Comparison of ENCODE assay signal across 16 cellular contexts in genomic region chrX:101395789-101396188, GRCh38. TPM values are rescaled to one million over a fixed set of nuclear protein-coding genes. Genes with fewer than 3 reads are reported as not detected.
DNase-seq lines count a peak whose midpoint lies in the region; ATAC-seq, FAIRE-seq and TF ChIP-seq lines count a peak whose summit lies in the region.
"Had no signal": no experiment of that assay in that cellular context is flagged by ENCODE, and none has a peak within 500 bp of the region (broad histone marks: within the 10 kb centered on the region; RNA-seq: fewer than 3 reads in every experiment).

No MANE protein-coding gene starts in this region.

- no peaks in the 10 kb centered on the region for H3K4me1 ChIP-seq in GM12878 (ENCODE audit: control insufficient read depth, insufficient read depth, low read length)
- H3K4me1 ChIP-seq: ascending aorta had no signal

- H3K36me3 ChIP-seq in GM12878 (ENCODE audit: control insufficient read depth in 2 of 2, insufficient read depth in 2 of 2, low read length in 1 of 2) = no peaks in the 10 kb centered on the region; a peak in 1 of 4 replicates

- H3K4me1 Mint-ChIP-seq in activated naive CD4-positive, alpha-beta T cell treated with anti-CD3 and anti-CD28 coated beads for 36 hours (ENCODE audit: low read depth) = peaks cover 18% of the 10 kb centered on the region
- peaks cover 26% of the 10 kb centered on the region for H3K4me1 Mint-ChIP-seq in stimulated activated memory B cell treated with anti-CD40 and anti-IgM and Interleukin-4, amounts not matched to agents 10 μg/mL and 1 μg/mL and 100 μg/mL, for 72 hours

- RAD21 ChIA-PET in GM12878 (lab: Charles Lee; ENCODE audit: unreplicated experiment) = interaction anchor here (0.7 to 1.6 kb wide), 4 partner anchors 10 to 46 kb away, joined by 3 to 4 read pairs (median 3); partner anchors contain the start of genes BTK and TIMM8A

- TF ChIP-seq POLR2A in GM12878 (IDR thresholded peaks at IDR 0.05; ENCODE audit: low read depth, low read length) = no peak

- POLR2A ChIA-PET in GM12878 (lab: Charles Lee) = interaction anchor here (0.9 to 2.2 kb wide), 3 partner anchors 9 to 28 kb away, joined by 4 to 6 read pairs (median 5); no protein-coding TSS in a partner anchor

- no peak for TF ChIP-seq CTCF in GM12878 (IDR thresholded peaks at IDR 0.05 in 2 of 3, conservative IDR thresholded peaks at IDR 0.05 in 1 of 3; ENCODE audit: control insufficient read depth in 2 of 3, extremely low read depth in 1 of 3, insufficient read depth in 1 of 3, low read depth in 3 of 3, low read length in 3 of 3)

- no peak for DNase-seq in activated naive CD4-positive, alpha-beta T cell treated with anti-CD3 and anti-CD28 coated beads for 36 hours
- DNase-seq in activated naive CD4-positive, alpha-beta T cell treated with anti-CD3 and anti-CD28 coated beads, Interleukin-2, amount 50 U/mL, for 16 hours = no peak
- DNase-seq in NOMO-1 treated with dmso at 0.1 percent for 144 hours (lab: John Stamatoyannopoulos, UW; ENCODE audit: unreplicated experiment) (peak; percentile 28), GM12878 (ENCODE audit: low read depth, low spot score) (no peak), left colon (no peak)
- DNase-seq: hippocampal formation; NCI-H187 treated with DMSO at 0.1 percent for 48 hours; stimulated activated CD4-positive, alpha-beta T cell treated with anti-CD3 and anti-CD28 coated beads, Interleukin-15, amount 100 ng/mL, for 24 hours had no signal

- CTCF ChIA-PET in activated naive CD4-positive, alpha-beta T cell treated with anti-CD3 and anti-CD28 coated beads for 36 hours (lab: Charles Lee) = no interaction called here
- CTCF ChIA-PET in GM12878 (lab: Yijun Ruan, JAX) = no interaction called here

- no peaks in the 10 kb centered on the region for H3K9me3 Mint-ChIP-seq in activated naive CD4-positive, alpha-beta T cell treated with anti-CD3 and anti-CD28 coated beads for 36 hours
- no peaks in the 10 kb centered on the region for H3K9me3 Mint-ChIP-seq in stimulated activated memory B cell treated with anti-CD40 and anti-IgM and Interleukin-4, amounts not matched to agents 10 μg/mL and 1 μg/mL and 100 μg/mL, for 72 hours
- H3K9me3 Mint-ChIP-seq: T-helper 1 cell treated with Interleukin-12 subunit alpha and Interleukin-12 subunit beta and Interleukin-4 antibody, amounts not matched to agents 30 μg/mL and 1 μg/mL, for 36 hours had no signal

- H3K27me3 ChIP-seq in GM12878 (replicated peaks in 1 of 2; ENCODE audit: control insufficient read depth in 2 of 2, insufficient read depth in 2 of 2, low read length in 1 of 2) = no peaks in the 10 kb centered on the region
- H3K27me3 ChIP-seq: ascending aorta had no signal

- no peak overlapping the region for H2AFZ ChIP-seq in GM12878 (ENCODE audit: control insufficient read depth, low read depth, low read length)

- FAIRE-seq in GM12878 (lab: Jason Lieb, UNC) = no peak
- FAIRE-seq: HTR-8/SVneo had no signal

- 90% methylated on average over 1 of the region's 1 CpG for WGBS in GM12878 (ENCODE audit: insufficient coverage, insufficient replicate concordance, low lambda C conversion rate, missing lambda C conversion rate)

- peaks cover 27% of the 10 kb centered on the region for H3K79me2 ChIP-seq in GM12878 (ENCODE audit: control insufficient read depth, insufficient read depth, low read length)

- SMC1A ChIA-PET in GM12878 (lab: Charles Lee; ENCODE audit: uncharacterized antibody, unreplicated experiment) = interaction anchor here (0.5 to 1.3 kb wide), 4 partner anchors 11 to 191 kb away, joined by 3 to 5 read pairs (median 4); no protein-coding TSS in a partner anchor

- no peaks in the 10 kb centered on the region for H4K20me1 ChIP-seq in GM12878 (ENCODE audit: control insufficient read depth, insufficient read depth)

- TF ChIP-seq EP300 in GM12878 (IDR thresholded peaks at IDR 0.05; ENCODE audit: borderline replicate concordance in 1 of 2, control insufficient read depth in 1 of 2, low read depth in 2 of 2, low read length in 2 of 2) = no peak

- no peak overlapping the region for H3K27ac ChIP-seq in GM12878 (ENCODE audit: control insufficient read depth, insufficient read depth)
- H3K27ac ChIP-seq: ascending aorta had no signal

- TF ChIP-seq RAD21 in GM12878 (IDR thresholded peaks at IDR 0.05; ENCODE audit: insufficient read depth, low read depth, low read length) = no peak

- no peak overlapping the region for H3K4me2 ChIP-seq in GM12878 (ENCODE audit: control insufficient read depth, insufficient read depth)

- H3K4me3 ChIP-seq in GM12878 = no peak overlapping the region
- H3K4me3 ChIP-seq: ascending aorta had no signal

- H3K4me3 Mint-ChIP-seq in activated naive CD4-positive, alpha-beta T cell treated with anti-CD3 and anti-CD28 coated beads for 36 hours = no peak overlapping the region
- no peak overlapping the region for H3K4me3 Mint-ChIP-seq in stimulated activated memory B cell treated with anti-CD40 and anti-IgM and Interleukin-4, amounts not matched to agents 10 μg/mL and 1 μg/mL and 100 μg/mL, for 72 hours
- H3K4me3 Mint-ChIP-seq: T-helper 1 cell treated with Interleukin-12 subunit alpha and Interleukin-12 subunit beta and Interleukin-4 antibody, amounts not matched to agents 30 μg/mL and 1 μg/mL, for 36 hours had no signal

- ATAC-seq in GM12878 = peak; percentile 14
- ATAC-seq in stimulated activated memory B cell treated with anti-CD40 and anti-IgM and Interleukin-4, amounts not matched to agents 10 μg/mL and 1 μg/mL and 100 μg/mL, for 72 hours = no peak
- no peak for ATAC-seq in left colon
- no peak for ATAC-seq in HG03442 (IDR thresholded peaks at IDR 0.05; ENCODE audit: unreplicated experiment)
- no peak for ATAC-seq in HG03095 (IDR thresholded peaks at IDR 0.05; ENCODE audit: unreplicated experiment)

- BruUV-seq in GM12878 (replicated peaks; lab: Mats Ljungman, UMichigan) = no TSS peak

- intact Hi-C loops in activated naive CD4-positive, alpha-beta T cell treated with anti-CD3 and anti-CD28 coated beads for 36 hours (cut with micrococcal nuclease) = no loop called here
- intact Hi-C loops in GM12878 (cut with micrococcal nuclease; ENCODE audit: unreplicated experiment) (no loop called here), left colon (cut with DNase I, micrococcal nuclease) (no loop called here)

- H3K9ac ChIP-seq in GM12878 (ENCODE audit: control insufficient read depth, insufficient read depth, low read length) = no peak overlapping the region

- H3K27me3 Mint-ChIP-seq in activated naive CD4-positive, alpha-beta T cell treated with anti-CD3 and anti-CD28 coated beads for 36 hours (ENCODE audit: low read depth) = no peaks in the 10 kb centered on the region
- no peaks in the 10 kb centered on the region for H3K27me3 Mint-ChIP-seq in stimulated activated memory B cell treated with anti-CD40 and anti-IgM and Interleukin-4, amounts not matched to agents 10 μg/mL and 1 μg/mL and 100 μg/mL, for 72 hours

- peaks cover 43% of the 10 kb centered on the region for H3K36me3 Mint-ChIP-seq in activated naive CD4-positive, alpha-beta T cell treated with anti-CD3 and anti-CD28 coated beads for 36 hours (ENCODE audit: low read depth)
- H3K36me3 Mint-ChIP-seq in stimulated activated memory B cell treated with anti-CD40 and anti-IgM and Interleukin-4, amounts not matched to agents 10 μg/mL and 1 μg/mL and 100 μg/mL, for 72 hours = peaks cover 40% of the 10 kb centered on the region

- no peaks in the 10 kb centered on the region for H3K9me3 ChIP-seq in GM12878 (replicated peaks; ENCODE audit: control insufficient read depth, insufficient read depth, low read length)
- H3K9me3 ChIP-seq: ascending aorta had no signal

- in situ Hi-C loops in GM12878 (cut with MboI) = no loop called here

- H3K27ac Mint-ChIP-seq in activated naive CD4-positive, alpha-beta T cell treated with anti-CD3 and anti-CD28 coated beads for 36 hours = peak overlapping the region; percentile 70
- peak overlapping the region; percentile 32 for H3K27ac Mint-ChIP-seq in stimulated activated memory B cell treated with anti-CD40 and anti-IgM and Interleukin-4, amounts not matched to agents 10 μg/mL and 1 μg/mL and 100 μg/mL, for 72 hours
- H3K27ac Mint-ChIP-seq: T-helper 1 cell treated with Interleukin-12 subunit alpha and Interleukin-12 subunit beta and Interleukin-4 antibody, amounts not matched to agents 30 μg/mL and 1 μg/mL, for 36 hours had no signal

RNA-seq across cellular contexts. Expression of gene RPL36A, which starts 5.0 kb away (rescaled TPM):
- 100 to 1,000 TPM; 446 to 500 TPM for total RNA-seq in activated naive CD4-positive, alpha-beta T cell treated with anti-CD3 and anti-CD28 coated beads for 36 hours
- 262 and 314 TPM in 2 replicates for total RNA-seq in GM12878 (2013; cell fraction: nucleolus; rRNA removed)
- total RNA-seq in GM12878 (2014; rRNA removed) = 1,479 and 1,585 TPM in 2 replicates
- 3,614 and 3,813 TPM in 2 replicates for total RNA-seq in GM12878 (2014; rRNA removed; fragmentation: Illumina TruSeq; extraction: Trizol)
- total RNA-seq in GM12878 (2021) = 425 and 522 TPM in 2 replicates
- 219 TPM for polyA plus RNA-seq in GM12878 (2011; ENCODE audit: low read depth)
- 3,267 and 3,973 TPM in 2 replicates for polyA plus RNA-seq in GM12878 (2011; rRNA removed)
- polyA plus RNA-seq in GM12878 (2011; cell fraction: cytosol; rRNA removed) = 615 and 2,011 TPM in 2 replicates
- polyA plus RNA-seq in GM12878 (2011; cell fraction: nucleus; rRNA removed) = 664 and 927 TPM in 2 replicates
- polyA plus RNA-seq in GM12878 (2012) = 1,929 and 2,829 TPM in 2 replicates
- 4,528 and 6,688 TPM in 2 replicates for polyA plus RNA-seq in GM12878 (2014; fragmentation: Illumina TruSeq; extraction: Trizol)
- 1,000 to 10,000 TPM; 3,535 to 3,952 TPM for polyA plus RNA-seq in GM12878 (2014; fragmentation: Nextera tagmentation; extraction: Ambion mirVana)
- polyA plus RNA-seq in GM12878 (2014; rRNA removed) = 2,484 and 3,273 TPM in 2 replicates
- polyA plus RNA-seq in GM12878 (2016; fragmentation: Nextera tagmentation; extraction: Ambion mirVana) = 100 to 1,000 TPM; 771 to 830 TPM
- 153 and 443 TPM in 2 replicates for polyA minus RNA-seq in GM12878 (2011; rRNA and poly(A)+ RNA removed)
- polyA minus RNA-seq in GM12878 (2011; cell fraction: cytosol; rRNA and poly(A)+ RNA removed) = 65.4 and 82.9 TPM in 2 replicates
- polyA minus RNA-seq in GM12878 (2011; cell fraction: nucleus; rRNA and poly(A)+ RNA removed) = 56.8 and 89.8 TPM in 2 replicates
- 100 to 1,000 TPM; 136 to 165 TPM for total RNA-seq in left colon

RNA-seq across cellular contexts. Expression of gene BTK, which starts 9.8 kb away (rescaled TPM):
- total RNA-seq in activated naive CD4-positive, alpha-beta T cell treated with anti-CD3 and anti-CD28 coated beads for 36 hours = under 1 TPM; 0.38 to 0.47 TPM
- total RNA-seq in GM12878 (2013; cell fraction: nucleolus; rRNA removed) = 232 and 237 TPM in 2 replicates
- total RNA-seq in GM12878 (2014; rRNA removed) (69.0 and 79.8 TPM in 2 replicates), GM12878 (2014; rRNA removed; fragmentation: Illumina TruSeq; extraction: Trizol) (112 and 117 TPM in 2 replicates), GM12878 (2021) (96.3 and 99.5 TPM in 2 replicates), left colon (1 to 10 TPM; 1.7 to 5.4 TPM)
- 81.3 TPM for polyA plus RNA-seq in GM12878 (2011; ENCODE audit: low read depth)
- polyA plus RNA-seq in GM12878 (2011; rRNA removed) (82.0 and 96.3 TPM in 2 replicates), GM12878 (2014; fragmentation: Illumina TruSeq; extraction: Trizol) (154 and 191 TPM in 2 replicates), GM12878 (2014; fragmentation: Nextera tagmentation; extraction: Ambion mirVana) (10 to 100 TPM; 24.0 to 94.5 TPM), GM12878 (2014; rRNA removed) (99.0 and 104 TPM in 2 replicates), GM12878 (2016; fragmentation: Nextera tagmentation; extraction: Ambion mirVana) (10 to 100 TPM; 81.9 to 83.3 TPM)
- 52.8 and 54.3 TPM in 2 replicates for polyA plus RNA-seq in GM12878 (2011; cell fraction: cytosol; rRNA removed)
- polyA plus RNA-seq in GM12878 (2011; cell fraction: nucleus; rRNA removed) = 101 and 126 TPM in 2 replicates
- 88.1 and 105 TPM in 2 replicates for polyA plus RNA-seq in GM12878 (2012)
- polyA minus RNA-seq in GM12878 (2011; rRNA and poly(A)+ RNA removed) = 42.1 and 46.4 TPM in 2 replicates
- 16.4 and 20.7 TPM in 2 replicates for polyA minus RNA-seq in GM12878 (2011; cell fraction: cytosol; rRNA and poly(A)+ RNA removed)
- 28.5 and 35.8 TPM in 2 replicates for polyA minus RNA-seq in GM12878 (2011; cell fraction: nucleus; rRNA and poly(A)+ RNA removed)
- total RNA-seq: lung microvascular endothelial cell, osteocyte had no signal

RNA-seq across cellular contexts. Expression of gene GLA, which starts 11.9 kb away (rescaled TPM):
- 10 to 100 TPM; 40.7 to 45.8 TPM for total RNA-seq in activated naive CD4-positive, alpha-beta T cell treated with anti-CD3 and anti-CD28 coated beads for 36 hours
- total RNA-seq in GM12878 (2013; cell fraction: nucleolus; rRNA removed) = 16.7 and 18.1 TPM in 2 replicates
- total RNA-seq in GM12878 (2014; rRNA removed) = 23.3 and 23.8 TPM in 2 replicates
- total RNA-seq in GM12878 (2014; rRNA removed; fragmentation: Illumina TruSeq; extraction: Trizol) = 25.3 and 26.7 TPM in 2 replicates
- total RNA-seq in GM12878 (2021) = 24.4 and 25.0 TPM in 2 replicates
- 24.9 TPM for polyA plus RNA-seq in GM12878 (2011; ENCODE audit: low read depth)
- polyA plus RNA-seq in GM12878 (2011; rRNA removed) = 31.7 and 32.8 TPM in 2 replicates
- polyA plus RNA-seq in GM12878 (2011; cell fraction: cytosol; rRNA removed) = 20.5 and 22.7 TPM in 2 replicates
- 42.4 and 53.4 TPM in 2 replicates for polyA plus RNA-seq in GM12878 (2011; cell fraction: nucleus; rRNA removed)
- polyA plus RNA-seq in GM12878 (2012) = 17.1 and 23.4 TPM in 2 replicates
- polyA plus RNA-seq in GM12878 (2014; fragmentation: Illumina TruSeq; extraction: Trizol) = 29.2 and 34.1 TPM in 2 replicates
- 10 to 100 TPM; 39.2 to 66.4 TPM for polyA plus RNA-seq in GM12878 (2014; fragmentation: Nextera tagmentation; extraction: Ambion mirVana)
- polyA plus RNA-seq in GM12878 (2014; rRNA removed) = 20.3 and 28.9 TPM in 2 replicates
- 10 to 100 TPM; 26.8 to 29.8 TPM for polyA plus RNA-seq in GM12878 (2016; fragmentation: Nextera tagmentation; extraction: Ambion mirVana)
- 7.9 and 11.5 TPM in 2 replicates for polyA minus RNA-seq in GM12878 (2011; rRNA and poly(A)+ RNA removed)
- polyA minus RNA-seq in GM12878 (2011; cell fraction: cytosol; rRNA and poly(A)+ RNA removed) = 4.8 and 7.3 TPM in 2 replicates
- polyA minus RNA-seq in GM12878 (2011; cell fraction: nucleus; rRNA and poly(A)+ RNA removed) = 5.2 and 5.4 TPM in 2 replicates
- total RNA-seq in left colon = 10 to 100 TPM; 16.9 to 20.2 TPM

RNA-seq across cellular contexts. Expression of gene HNRNPH2, which starts 12.2 kb away (rescaled TPM):
- total RNA-seq in activated naive CD4-positive, alpha-beta T cell treated with anti-CD3 and anti-CD28 coated beads for 36 hours = 10 to 100 TPM; 31.5 to 31.9 TPM
- total RNA-seq in GM12878 (2013; cell fraction: nucleolus; rRNA removed) = 8.2 and 10.3 TPM in 2 replicates
- total RNA-seq in GM12878 (2014; rRNA removed) (34.5 and 43.4 TPM in 2 replicates), GM12878 (2014; rRNA removed; fragmentation: Illumina TruSeq; extraction: Trizol) (67.0 and 69.1 TPM in 2 replicates), GM12878 (2021) (42.4 and 42.8 TPM in 2 replicates), left colon (10 to 100 TPM; 57.7 to 61.3 TPM)
- 33.7 TPM for polyA plus RNA-seq in GM12878 (2011; ENCODE audit: low read depth)
- polyA plus RNA-seq in GM12878 (2011; rRNA removed) (46.6 and 61.9 TPM in 2 replicates), GM12878 (2014; fragmentation: Illumina TruSeq; extraction: Trizol) (73.3 and 90.2 TPM in 2 replicates), GM12878 (2014; fragmentation: Nextera tagmentation; extraction: Ambion mirVana) (10 to 100 TPM; 55.7 to 90.8 TPM), GM12878 (2014; rRNA removed) (44.9 and 49.6 TPM in 2 replicates), GM12878 (2016; fragmentation: Nextera tagmentation; extraction: Ambion mirVana) (100 to 1,000 TPM in 1 of 2 experiments, 10 to 100 TPM in 1; 98.1 to 102 TPM)
- polyA plus RNA-seq in GM12878 (2011; cell fraction: cytosol; rRNA removed) = 15.3 and 19.3 TPM in 2 replicates
- 9.5 and 17.9 TPM in 2 replicates for polyA plus RNA-seq in GM12878 (2011; cell fraction: nucleus; rRNA removed)
- 42.8 and 43.5 TPM in 2 replicates for polyA plus RNA-seq in GM12878 (2012)
- 22.8 and 32.7 TPM in 2 replicates for polyA minus RNA-seq in GM12878 (2011; rRNA and poly(A)+ RNA removed)
- 8.2 and 9.3 TPM in 2 replicates for polyA minus RNA-seq in GM12878 (2011; cell fraction: cytosol; rRNA and poly(A)+ RNA removed)
- polyA minus RNA-seq in GM12878 (2011; cell fraction: nucleus; rRNA and poly(A)+ RNA removed) = 3.4 and 6.9 TPM in 2 replicates

RNA-seq across cellular contexts. Expression of gene TIMM8A, which starts 47.2 kb away (rescaled TPM):
- 10 to 100 TPM; 14.9 to 15.9 TPM for total RNA-seq in activated naive CD4-positive, alpha-beta T cell treated with anti-CD3 and anti-CD28 coated beads for 36 hours
- total RNA-seq in GM12878 (2013; cell fraction: nucleolus; rRNA removed) = 7.2 and 9.5 TPM in 2 replicates
- total RNA-seq in GM12878 (2014; rRNA removed) (6.7 and 8.7 TPM in 2 replicates), GM12878 (2014; rRNA removed; fragmentation: Illumina TruSeq; extraction: Trizol) (14.2 and 16.0 TPM in 2 replicates), GM12878 (2021) (26.1 and 29.1 TPM in 2 replicates), left colon (10 to 100 TPM; 13.0 to 16.9 TPM)
- 15.1 TPM for polyA plus RNA-seq in GM12878 (2011; ENCODE audit: low read depth)
- polyA plus RNA-seq in GM12878 (2011; rRNA removed) (20.4 and 22.7 TPM in 2 replicates), GM12878 (2014; fragmentation: Illumina TruSeq; extraction: Trizol) (24.3 and 25.5 TPM in 2 replicates), GM12878 (2014; fragmentation: Nextera tagmentation; extraction: Ambion mirVana) (10 to 100 TPM; 84.5 to 92.7 TPM), GM12878 (2014; rRNA removed) (22.4 and 27.0 TPM in 2 replicates), GM12878 (2016; fragmentation: Nextera tagmentation; extraction: Ambion mirVana) (10 to 100 TPM; 55.3 to 55.5 TPM)
- polyA plus RNA-seq in GM12878 (2011; cell fraction: cytosol; rRNA removed) = 18.5 and 21.7 TPM in 2 replicates
- 9.5 and 12.0 TPM in 2 replicates for polyA plus RNA-seq in GM12878 (2011; cell fraction: nucleus; rRNA removed)
- polyA plus RNA-seq in GM12878 (2012) = 12.1 and 13.6 TPM in 2 replicates
- polyA minus RNA-seq in GM12878 (2011; rRNA and poly(A)+ RNA removed) = 8.3 and 10.5 TPM in 2 replicates
- polyA minus RNA-seq in GM12878 (2011; cell fraction: cytosol; rRNA and poly(A)+ RNA removed) = 7.1 and 7.5 TPM in 2 replicates
- polyA minus RNA-seq in GM12878 (2011; cell fraction: nucleus; rRNA and poly(A)+ RNA removed) = 6.2 and 11.7 TPM in 2 replicates
- total RNA-seq: ascending aorta had no signal

Comparison
In these comparisons a context has a peak if more than half of its experiments do, and no peak if none do; other contexts are left out.
1. RNA of gene BTK, which starts 9.8 kb away (total RNA-seq): 69.0 to 237 TPM in GM12878; 1.7 to 5.4 TPM in left colon and 0.38 to 0.47 TPM in activated naive CD4-positive, alpha-beta T cell treated with anti-CD3 and anti-CD28 coated beads for 36 hours; every median in the first group is over 10 times any median in the second.